8 cellular contexts compared by ENCODE assay signal in the genomic region with DNA sequence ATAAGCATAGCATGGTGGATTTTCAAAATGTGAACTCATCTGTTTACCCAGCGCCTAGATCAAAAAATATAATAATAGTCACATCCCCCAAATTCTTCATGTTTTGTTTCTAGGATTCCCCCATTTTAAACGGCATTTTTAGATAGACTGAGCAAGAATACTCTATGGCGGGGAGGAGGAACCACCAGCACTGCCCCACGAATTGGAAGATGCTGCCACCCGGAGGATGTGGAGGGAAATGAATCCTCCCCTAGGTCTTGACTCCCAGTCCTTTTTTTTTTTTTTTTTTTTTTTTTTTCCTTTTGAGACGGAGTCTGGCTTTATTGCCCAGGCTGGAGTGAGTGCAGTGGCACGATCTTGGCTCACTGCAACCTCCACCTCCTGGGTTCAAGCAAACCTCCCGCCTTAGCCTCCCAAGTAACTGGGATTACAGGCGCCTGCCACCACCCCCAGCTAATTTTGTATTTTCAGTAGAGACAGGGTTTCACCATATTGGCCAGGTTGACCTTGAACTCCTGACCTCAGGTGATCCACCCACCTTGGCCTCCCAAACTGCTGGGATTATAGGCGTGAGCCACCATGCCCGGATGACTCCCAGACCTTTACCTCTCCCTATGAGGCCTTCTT. TPM values are rescaled to one million over a fixed set of nuclear protein-coding genes. Genes with fewer than 3 reads are reported as not detected.
DNase-seq lines count a peak whose midpoint lies in the region; ATAC-seq and TF ChIP-seq lines count a peak whose summit lies in the region.
"Not testable (repeated sequence)": the region's sequence is repeated elsewhere in the genome, so short reads cannot be mapped to it uniquely, and the experiment has no call there.

No MANE protein-coding gene starts in this region.

- TF ChIP-seq CTCF in AG09309 (IDR thresholded peaks at IDR 0.05; ENCODE audit: control insufficient read depth, insufficient read depth, low read depth, low read length, missing control alignments) (peak; percentile 78), Panc1 (IDR thresholded peaks at IDR 0.05) (peak; percentile 83), dorsolateral prefrontal cortex (IDR thresholded peaks at IDR 0.05 in 54 of 56, conservative IDR thresholded peaks at IDR 0.05 in 2 of 56; ENCODE audit: low read depth in 1 of 56, partially characterized antibody in 56 of 56) (peak; percentile 31 to 78 (median 64))

- CTCF ChIA-PET in Panc1 (lab: Charles Lee): interaction anchor here (1.1 kb wide), 1 partner anchor 183 kb away, joined by 3 read pairs; no protein-coding TSS in a partner anchor

- not testable (repeated sequence) for H3K9me3 ChIP-seq in Panc1 (ENCODE audit: control insufficient read depth, insufficient read depth, low read depth, low read length)

- ATAC-seq in GM18907 (IDR thresholded peaks at IDR 0.05; ENCODE audit: unreplicated experiment) (peak; percentile 70), Panc1 (peak; percentile 97), left colon (peak; percentile 98)

- H3K36me3 ChIP-seq in Panc1 (ENCODE audit: control insufficient read depth, insufficient read depth, low read length): not testable (repeated sequence)

- DNase-seq in AG09309 (ENCODE audit: low read depth) (peak; percentile 56), NAMALWA (ENCODE audit: low spot score) (peak; percentile 83), Panc1 (ENCODE audit: low read depth, low spot score) (peak; percentile 33), dorsolateral prefrontal cortex (peak; percentile 51 to 83 (median 79)), left colon (peak; percentile 72 to 83)
- peak; percentile 27 for DNase-seq in activated CD8-positive, alpha-beta memory T cell treated with anti-CD3 and anti-CD28 coated beads, Interleukin-2, amount 50 U/mL, for 24 hours (ENCODE audit: extremely low read depth)
- peak; percentile 18 to 51 for DNase-seq in stimulated activated CD4-positive, alpha-beta T cell treated with anti-CD3 and anti-CD28 coated beads, Interleukin-15, amount 100 ng/mL, for 48 hours (ENCODE audit: low read depth in 2 of 2)

- not testable (repeated sequence) for H3K4me1 ChIP-seq in Panc1 (ENCODE audit: control insufficient read depth, insufficient read depth, low read length)

- H3K4me3 ChIP-seq in AG09309 (ENCODE audit: control insufficient read depth, low read depth, low read length); Panc1 (ENCODE audit: low read depth in 2 of 2, low read length in 2 of 2); dorsolateral prefrontal cortex: not testable (repeated sequence)

- intact Hi-C loops in Panc1 (cut with micrococcal nuclease; ENCODE audit: unreplicated experiment): loop anchor here (2.0 kb wide), 2 partner anchors 41 to 183 kb away; no protein-coding TSS in a partner anchor
- intact Hi-C loops in dorsolateral prefrontal cortex (cut with DNase I): loop anchor here (2.0 to 5.0 kb wide), 2 partner anchors 183 to 356 kb away; no protein-coding TSS in a partner anchor
- intact Hi-C loops in left colon (cut with DNase I, micrococcal nuclease): loop anchor here in 1 of 2 donors (5.0 kb wide), 1 partner anchor 181 kb away; no protein-coding TSS in a partner anchor

- in situ Hi-C loops in Panc1 (cut with HindIII; ENCODE audit: low pct_unique_long_range_greater_than_20kb, low sequenced_read_pairs): not testable (repeated sequence)

- not testable (repeated sequence) for H3K27ac ChIP-seq in Panc1 (ENCODE audit: low read length); dorsolateral prefrontal cortex

- peaks cover 30% of the 10 kb centered on the region for H3K27me3 ChIP-seq in Panc1 (ENCODE audit: control insufficient read depth, insufficient read depth, low read length)
- peaks cover 0 to 11% (median 0%) of the 10 kb centered on the region in 45 donors for H3K27me3 ChIP-seq in dorsolateral prefrontal cortex

- BruUV-seq in Panc1 (replicated peaks; lab: Mats Ljungman, UMichigan): not testable (repeated sequence)

- POLR2A ChIA-PET in Panc1 (lab: Charles Lee): interaction anchor here (1.1 kb wide), 1 partner anchor 122 kb away, joined by 4 read pairs; no protein-coding TSS in a partner anchor

RNA-seq across cellular contexts. Expression of a gene that starts 7.5 kb away (rescaled TPM):
- total RNA-seq in Panc1 (2021; ENCODE audit: unreplicated experiment): 0.13 TPM
- not detected for polyA plus RNA-seq in Panc1 (2012; ENCODE audit: insufficient read length)
- total RNA-seq in dorsolateral prefrontal cortex: 100 to 1,000 TPM in 80 of 120 experiments, 10 to 100 TPM in 40; 30.8 to 204 (median 115) TPM
- total RNA-seq in left colon: 10 to 100 TPM; 22.4 to 23.0 TPM

Comparison
In these comparisons a context has a peak if more than half of its experiments do, and no peak if none do; other contexts are left out.
1. DNase-seq: peak in every context shown above with its lines; median percentile 83 in NAMALWA; 79 in dorsolateral prefrontal cortex; 78 in left colon; 56 in AG09309; 34 in stimulated activated CD4-positive, alpha-beta T cell treated with anti-CD3 and anti-CD28 coated beads, Interleukin-15, amount 100 ng/mL, for 48 hours; 33 in Panc1; 27 in activated CD8-positive, alpha-beta memory T cell treated with anti-CD3 and anti-CD28 coated beads, Interleukin-2, amount 50 U/mL, for 24 hours.
2. RNA of a gene that starts 7.5 kb away (total RNA-seq): 30.8 to 204 TPM in dorsolateral prefrontal cortex and 22.4 to 23.0 TPM in left colon; 0.13 TPM in Panc1 (single experiment); every median in the first group is over 10 times any median in the second.
3. Peak in every context shown above with its lines, with median percentiles within 50 percentile points of each other: CTCF ChIP-seq and ATAC-seq.